1 cellular context compared by ENCODE assay signal in the genomic region with DNA sequence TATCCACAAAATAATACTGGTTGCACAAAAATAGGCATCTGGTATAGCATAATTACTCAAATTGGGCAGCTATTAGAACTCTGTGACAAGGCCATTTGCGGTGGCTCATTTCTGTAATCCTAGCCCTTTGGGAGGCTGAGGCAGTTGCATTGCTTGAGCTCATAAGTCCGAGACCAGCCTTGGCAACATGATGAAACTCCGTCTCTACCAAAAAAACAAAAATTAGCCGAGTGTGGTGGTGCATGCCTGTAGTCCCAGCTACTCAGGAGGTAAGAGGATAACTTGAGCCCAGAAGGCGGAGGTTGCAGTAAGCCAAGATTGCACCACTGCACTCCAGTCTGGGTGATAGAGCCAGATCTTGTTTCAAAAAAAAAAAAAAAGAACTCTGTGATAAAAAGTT.
TF ChIP-seq lines count a peak whose summit lies in the region.

No MANE protein-coding gene starts in this region.

TF ChIP-seq in WTC11, 78 proteins besides CTCF, POLR2A, EP300 and RAD21 (continued from another document):
- TF ChIP-seq PREB (CRISPR knock-in tag; IDR thresholded peaks at IDR 0.05; ENCODE audit: borderline replicate concordance) (no peak), TCF7 (CRISPR knock-in tag; IDR thresholded peaks at IDR 0.05; ENCODE audit: low read depth) (no peak), SMAD3 (CRISPR knock-in tag; IDR thresholded peaks at IDR 0.05; ENCODE audit: borderline replicate concordance) (no peak), ZNF396 (CRISPR knock-in tag; IDR thresholded peaks at IDR 0.05; ENCODE audit: borderline replicate concordance) (no peak)
- TF ChIP-seq, protein P1, sequence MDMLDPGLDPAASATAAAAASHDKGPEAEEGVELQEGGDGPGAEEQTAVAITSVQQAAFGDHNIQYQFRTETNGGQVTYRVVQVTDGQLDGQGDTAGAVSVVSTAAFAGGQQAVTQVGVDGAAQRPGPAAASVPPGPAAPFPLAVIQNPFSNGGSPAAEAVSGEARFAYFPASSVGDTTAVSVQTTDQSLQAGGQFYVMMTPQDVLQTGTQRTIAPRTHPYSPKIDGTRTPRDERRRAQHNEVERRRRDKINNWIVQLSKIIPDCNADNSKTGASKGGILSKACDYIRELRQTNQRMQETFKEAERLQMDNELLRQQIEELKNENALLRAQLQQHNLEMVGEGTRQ (CRISPR knock-in tag; IDR thresholded peaks at IDR 0.05), result no peak
